ENCODE assay signal across 8 cellular contexts in genomic region chr18:21109936-21110666, GRCh38. TPM values are rescaled to one million over a fixed set of nuclear protein-coding genes. Genes with fewer than 3 reads are reported as not detected.
DNase-seq lines count a peak whose midpoint lies in the region; ATAC-seq and TF ChIP-seq lines count a peak whose summit lies in the region.

No MANE protein-coding gene starts in this region.

- no peaks in the 10 kb centered on the region for H3K27me3 Mint-ChIP-seq in CD8-positive, alpha-beta T cell (ENCODE audit: low read depth)
- H3K27me3 Mint-ChIP-seq in neural crest cell (ENCODE audit: low read depth), result peaks cover 7% of the 10 kb centered on the region

- TF ChIP-seq CTCF in CD8-positive, alpha-beta T cell (IDR thresholded peaks at IDR 0.05), result no peak
- TF ChIP-seq CTCF in colonic mucosa (IDR thresholded peaks at IDR 0.05) (no peak), neural crest cell (conservative IDR thresholded peaks at IDR 0.05) (no peak)

- peaks cover 13% of the 10 kb centered on the region for H3K36me3 Mint-ChIP-seq in CD8-positive, alpha-beta T cell
- H3K36me3 Mint-ChIP-seq in neural crest cell (ENCODE audit: low read depth), result peaks cover 4% of the 10 kb centered on the region

- peak overlapping the region; percentile 89 for H3K27ac ChIP-seq in CD8-positive, alpha-beta T cell (ENCODE audit: low read depth, low read length)
- H3K27ac ChIP-seq in colonic mucosa, result peak overlapping the region; percentile 97

- no peak for TF ChIP-seq POLR2A in GM18505 (IDR thresholded peaks at IDR 0.05; ENCODE audit: borderline replicate concordance, extremely low read depth, insufficient read depth, insufficient read length)

- H3K9ac ChIP-seq in colonic mucosa (ENCODE audit: low read depth in 2 of 2, low read length in 2 of 2), result peak overlapping the region; percentile 94 to 97

- H3K4me3 Mint-ChIP-seq in CD8-positive, alpha-beta T cell, result no peak overlapping the region
- H3K4me3 Mint-ChIP-seq in neural crest cell, result no peak overlapping the region

- H3K27ac Mint-ChIP-seq in CD8-positive, alpha-beta T cell, result peak overlapping the region; percentile 90
- H3K27ac Mint-ChIP-seq in neural crest cell (ENCODE audit: unreplicated experiment), result peak overlapping the region; percentile 85

- peaks cover 43% of the 10 kb centered on the region for H3K4me1 ChIP-seq in CD8-positive, alpha-beta T cell (ENCODE audit: insufficient read depth, low read length)
- H3K4me1 ChIP-seq in colonic mucosa, result no peaks in the 10 kb centered on the region

- no peaks in the 10 kb centered on the region for H3K9me3 ChIP-seq in CD8-positive, alpha-beta T cell (ENCODE audit: low read length)
- H3K9me3 ChIP-seq in colonic mucosa, result no peaks in the 10 kb centered on the region

- H3K4me1 Mint-ChIP-seq in CD8-positive, alpha-beta T cell (ENCODE audit: low read depth), result peaks cover 3% of the 10 kb centered on the region
- H3K4me1 Mint-ChIP-seq in neural crest cell, result peaks cover 23% of the 10 kb centered on the region

- POLR2A ChIA-PET in CD8-positive, alpha-beta T cell (lab: Charles Lee), result no interaction called here

- intact Hi-C loops in CD8-positive, alpha-beta T cell (cut with DNase I, micrococcal nuclease), result loop anchor here (1.0 to 10.0 kb wide), 5 partner anchors 8 to 635 kb away; partner anchors contain the start of genes MIB1 (in 1 of the 2) and SNRPD1 (in 1 of the 2)
- intact Hi-C loops in colonic mucosa (cut with DNase I), result loop anchor here (10.0 kb wide), 2 partner anchors 65 to 125 kb away; no protein-coding TSS in a partner anchor

- peak overlapping the region; percentile 95 for H3K4me3 ChIP-seq in CD8-positive, alpha-beta T cell (ENCODE audit: low read depth, low read length)
- peak overlapping the region; percentile 88 for H3K4me3 ChIP-seq in Jurkat, Clone E6-1 (ENCODE audit: low read length)
- peak overlapping the region; percentile 94 for H3K4me3 ChIP-seq in colonic mucosa

- CTCF ChIA-PET in CD8-positive, alpha-beta T cell (lab: Charles Lee), result no interaction called here

- ATAC-seq in CD8-positive, alpha-beta T cell, result no peak
- no peak for ATAC-seq in GM18505 (IDR thresholded peaks at IDR 0.05; ENCODE audit: unreplicated experiment)

- no peaks in the 10 kb centered on the region for H3K9me3 Mint-ChIP-seq in CD8-positive, alpha-beta T cell
- H3K9me3 Mint-ChIP-seq in neural crest cell, result no peaks in the 10 kb centered on the region

- no peaks in the 10 kb centered on the region for H3K36me3 ChIP-seq in CD8-positive, alpha-beta T cell (ENCODE audit: insufficient read depth, low read length)
- H3K36me3 ChIP-seq in colonic mucosa, result no peaks in the 10 kb centered on the region

- DNase-seq in CD8-positive, alpha-beta T cell, result no peak
- DNase-seq in Jurkat, Clone E6-1 (ENCODE audit: low read depth, low spot score), result no peak
- no peak for DNase-seq in colonic mucosa
- no peak for DNase-seq in neural crest cell (ENCODE audit: low read depth, low spot score)
- no peak for DNase-seq in DMS153 treated with DMSO at 0.1 percent for 48 hours (lab: John Stamatoyannopoulos, UW; ENCODE audit: unreplicated experiment)
- DNase-seq in middle frontal gyrus (ENCODE audit: extremely low spot score, low spot score), result no peak
- DNase-seq in cerebellar cortex (ENCODE audit: low spot score), result no peak

- no peaks in the 10 kb centered on the region for H3K27me3 ChIP-seq in CD8-positive, alpha-beta T cell (ENCODE audit: insufficient read depth, low read length)
- no peaks in the 10 kb centered on the region for H3K27me3 ChIP-seq in colonic mucosa

RNA-seq across cellular contexts. Expression of gene ROCK1, which starts 1.5 kb away (rescaled TPM):
- total RNA-seq in CD8-positive, alpha-beta T cell, result 10 to 100 TPM; 88.5 to 94.7 TPM
- polyA plus RNA-seq in Jurkat, Clone E6-1 (2012; ENCODE audit: insufficient read depth, insufficient read length), result 31.7 TPM
- total RNA-seq in colonic mucosa, result 10 to 100 TPM; 28.9 to 39.5 TPM
- total RNA-seq in neural crest cell, result 36.4 and 40.5 TPM in 2 replicates
